In the genomic region with DNA sequence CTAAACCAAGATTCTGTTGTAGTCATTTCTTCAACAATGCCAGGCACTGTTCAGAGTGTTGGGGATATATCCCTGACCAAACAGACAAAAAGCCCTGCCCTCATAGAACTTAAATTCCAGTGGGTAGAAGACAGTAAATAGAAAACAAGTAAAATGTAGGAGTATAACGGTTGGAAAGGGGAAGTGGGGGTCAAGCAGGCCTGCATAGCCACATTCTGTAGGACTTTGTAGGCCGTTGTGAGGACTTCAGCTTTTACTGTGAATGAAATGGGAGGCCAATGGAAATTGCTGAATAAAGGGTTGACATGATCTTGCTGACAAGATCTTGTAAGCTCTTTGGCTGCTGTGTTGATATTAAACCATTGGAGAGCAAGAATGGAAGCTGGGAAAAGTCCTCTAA, we compare ENCODE assay signal across 1 cellular context.
A peak's percentile ranks its signal among the peaks of the same experiment; 100 is the strongest.
TF ChIP-seq lines count a peak whose summit lies in the region.

No MANE protein-coding gene starts in this region.

TF ChIP-seq in K562, 482 proteins besides CTCF, POLR2A, EP300 and RAD21:
- TF ChIP-seq, protein P1, sequence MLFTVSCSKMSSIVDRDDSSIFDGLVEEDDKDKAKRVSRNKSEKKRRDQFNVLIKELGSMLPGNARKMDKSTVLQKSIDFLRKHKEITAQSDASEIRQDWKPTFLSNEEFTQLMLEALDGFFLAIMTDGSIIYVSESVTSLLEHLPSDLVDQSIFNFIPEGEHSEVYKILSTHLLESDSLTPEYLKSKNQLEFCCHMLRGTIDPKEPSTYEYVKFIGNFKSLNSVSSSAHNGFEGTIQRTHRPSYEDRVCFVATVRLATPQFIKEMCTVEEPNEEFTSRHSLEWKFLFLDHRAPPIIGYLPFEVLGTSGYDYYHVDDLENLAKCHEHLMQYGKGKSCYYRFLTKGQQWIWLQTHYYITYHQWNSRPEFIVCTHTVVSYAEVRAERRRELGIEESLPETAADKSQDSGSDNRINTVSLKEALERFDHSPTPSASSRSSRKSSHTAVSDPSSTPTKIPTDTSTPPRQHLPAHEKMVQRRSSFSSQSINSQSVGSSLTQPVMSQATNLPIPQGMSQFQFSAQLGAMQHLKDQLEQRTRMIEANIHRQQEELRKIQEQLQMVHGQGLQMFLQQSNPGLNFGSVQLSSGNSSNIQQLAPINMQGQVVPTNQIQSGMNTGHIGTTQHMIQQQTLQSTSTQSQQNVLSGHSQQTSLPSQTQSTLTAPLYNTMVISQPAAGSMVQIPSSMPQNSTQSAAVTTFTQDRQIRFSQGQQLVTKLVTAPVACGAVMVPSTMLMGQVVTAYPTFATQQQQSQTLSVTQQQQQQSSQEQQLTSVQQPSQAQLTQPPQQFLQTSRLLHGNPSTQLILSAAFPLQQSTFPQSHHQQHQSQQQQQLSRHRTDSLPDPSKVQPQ (CRISPR knock-in tag; IDR thresholded peaks at IDR 0.05; ENCODE audit: borderline replicate concordance) = no peak
- TF ChIP-seq NR2C2 (CRISPR knock-in tag; IDR thresholded peaks at IDR 0.05) = no peak
- TF ChIP-seq NR2C2 (tag; IDR thresholded peaks at IDR 0.05) = no peak
- peak; percentile 54 for TF ChIP-seq SPI1 (IDR thresholded peaks at IDR 0.05; ENCODE audit: borderline replicate concordance, low read depth, low read length)
